In the genomic region with DNA sequence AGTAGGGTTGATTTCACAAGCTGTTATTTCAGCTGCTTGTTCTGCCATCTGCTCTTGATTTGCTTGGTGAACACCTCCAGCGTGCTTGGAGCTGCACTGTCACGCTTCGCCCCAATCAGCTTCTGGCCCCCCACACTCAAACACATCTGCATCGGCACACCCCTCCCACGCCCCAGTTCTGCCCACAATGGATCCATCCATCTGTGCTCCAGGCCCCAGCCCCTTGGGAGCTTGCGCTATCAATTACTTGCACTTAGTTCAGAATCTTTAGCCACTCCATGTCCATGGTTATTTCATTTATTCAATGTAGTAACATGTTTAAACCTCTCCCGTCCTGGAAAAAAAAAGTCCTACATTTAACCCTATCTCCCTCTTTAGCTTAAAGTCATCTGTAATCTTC, we compare ENCODE assay signal across 4 cellular contexts. TPM values are rescaled to one million over a fixed set of nuclear protein-coding genes. Genes with fewer than 3 reads are reported as not detected.
"Had no signal": no experiment of that assay in that cellular context is flagged by ENCODE, and none has a peak within 500 bp of the region (broad histone marks: within the 10 kb centered on the region; RNA-seq: fewer than 3 reads in every experiment).

No MANE protein-coding gene starts in this region.

RNA-seq across cellular contexts. Expression of a gene that starts 28.0 kb away (rescaled TPM):
- total RNA-seq: K562, PC-3, SJSA1 had no signal
- polyA plus RNA-seq: IgD-negative memory B cell, K562 had no signal
